Comparison of ENCODE assay signal across 9 cellular contexts in the genomic region with DNA sequence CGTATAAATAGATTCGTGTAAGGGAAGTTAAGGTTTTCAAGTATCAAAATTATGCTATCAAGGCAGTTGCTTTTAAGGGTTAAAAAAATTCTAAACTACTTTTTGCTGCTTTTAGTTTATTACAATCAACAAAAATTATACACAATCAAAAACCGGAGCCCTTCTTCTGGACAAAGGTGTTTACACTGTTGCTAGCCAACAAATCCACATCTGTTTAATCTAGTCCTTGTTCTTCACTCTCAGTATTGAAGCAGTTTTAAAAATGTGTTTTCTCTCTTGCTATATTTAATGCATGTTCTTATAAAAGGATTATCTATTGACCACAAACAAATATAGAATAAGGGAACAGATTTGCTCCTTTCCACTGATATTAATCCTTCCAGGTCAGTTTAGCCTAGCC. TPM values are rescaled to one million over a fixed set of nuclear protein-coding genes. Genes with fewer than 3 reads are reported as not detected.
DNase-seq lines count a peak whose midpoint lies in the region; ATAC-seq and TF ChIP-seq lines count a peak whose summit lies in the region.
"Had no signal": no experiment of that assay in that cellular context is flagged by ENCODE, and none has a peak within 500 bp of the region (broad histone marks: within the 10 kb centered on the region; RNA-seq: fewer than 3 reads in every experiment).

No MANE protein-coding gene starts in this region.

- no peak for ATAC-seq in activated CD4-positive, alpha-beta T cell treated with anti-CD3 and anti-CD28 coated beads for 36 hours
- no peak for ATAC-seq in thoracic aorta (ENCODE audit: insufficient number of reproducible peaks, low FRiP score, low read depth)
- no peak for ATAC-seq in GM18861 (IDR thresholded peaks at IDR 0.05; ENCODE audit: unreplicated experiment)

- peak overlapping the region; percentile 97; the same call in 1 of the 2 replicates for H3K9ac ChIP-seq in iPS-20b (ENCODE audit: low read depth, low read length)

- H3K9me3 ChIP-seq in iPS-20b (ENCODE audit: insufficient read depth, low read depth, low read length) (peaks cover 13% of the 10 kb centered on the region), thoracic aorta (peaks cover 6% of the 10 kb centered on the region)

- H3K4me1 ChIP-seq in iPS-20b (ENCODE audit: insufficient read depth, low read length) (peaks cover 22% of the 10 kb centered on the region), thoracic aorta (ENCODE audit: control insufficient read depth in 1 of 2, low read depth in 2 of 2) (peaks cover 37 to 49% of the 10 kb centered on the region in 2 donors)

- H3K27me3 ChIP-seq in iPS-20b (ENCODE audit: insufficient read depth, low read length) (no peaks in the 10 kb centered on the region), thoracic aorta (replicated peaks; ENCODE audit: insufficient read depth) (no peaks in the 10 kb centered on the region)

- H3K4me3 ChIP-seq in iPS-20b (ENCODE audit: low read length) = peak overlapping the region; percentile 96
- H3K4me3 ChIP-seq in thoracic aorta = peak overlapping the region; percentile 98

- peak overlapping the region; percentile 96 for H3K27ac Mint-ChIP-seq in activated CD4-positive, alpha-beta T cell treated with anti-CD3 and anti-CD28 coated beads for 36 hours
- H3K27ac Mint-ChIP-seq in activated CD4-positive, alpha-beta memory T cell treated with anti-CD3 and anti-CD28 coated beads, Interleukin-2, amount 10 ng/mL, durations not matched to agents 7 days and 5 days = no peak overlapping the region

- H3K36me3 ChIP-seq in iPS-20b (ENCODE audit: insufficient read depth, low read depth, low read length) = peaks cover 59% of the 10 kb centered on the region
- no peaks in the 10 kb centered on the region for H3K36me3 ChIP-seq in thoracic aorta

- H3K4me3 Mint-ChIP-seq in activated CD4-positive, alpha-beta T cell treated with anti-CD3 and anti-CD28 coated beads for 36 hours = peak overlapping the region; percentile 96
- H3K4me3 Mint-ChIP-seq in activated CD4-positive, alpha-beta memory T cell treated with anti-CD3 and anti-CD28 coated beads, Interleukin-2, amount 10 ng/mL, durations not matched to agents 7 days and 5 days = peak overlapping the region; percentile 94

- CTCF ChIA-PET in activated CD4-positive, alpha-beta T cell treated with anti-CD3 and anti-CD28 coated beads for 36 hours (lab: Charles Lee) = interaction anchor here (0.6 kb wide), 1 partner anchor 58 kb away, joined by 3 read pairs; no protein-coding TSS in a partner anchor
- CTCF ChIA-PET in activated CD4-positive, alpha-beta memory T cell treated with anti-CD3 and anti-CD28 coated beads, Interleukin-2, amount 10 ng/mL, durations not matched to agents 7 days and 5 days (lab: Charles Lee) = interaction anchor here (0.6 to 4.3 kb wide), 4 partner anchors 7 to 271 kb away, joined by 3 to 25 read pairs (median 4); no protein-coding TSS in a partner anchor

- no peak for DNase-seq in activated CD4-positive, alpha-beta T cell treated with anti-CD3 and anti-CD28 coated beads for 36 hours
- DNase-seq in activated CD4-positive, alpha-beta T cell treated with anti-CD3 and anti-CD28 coated beads, Interleukin-2, amount 50 U/mL, for 48 hours = no peak
- no peak for DNase-seq in activated CD4-positive, alpha-beta memory T cell treated with anti-CD3 and anti-CD28 coated beads, Interleukin-2, amount 10 ng/mL, durations not matched to agents 7 days and 5 days
- no peak for DNase-seq in thoracic aorta (ENCODE audit: low spot score)
- DNase-seq in NCI-H345 (lab: John Stamatoyannopoulos, UW) = no peak
- no peak for DNase-seq in epidermal melanocyte (ENCODE audit: insufficient read length, low spot score)
- DNase-seq: mesendoderm had no signal

- no peaks in the 10 kb centered on the region for H3K27me3 Mint-ChIP-seq in activated CD4-positive, alpha-beta T cell treated with anti-CD3 and anti-CD28 coated beads for 36 hours
- no peaks in the 10 kb centered on the region for H3K27me3 Mint-ChIP-seq in activated CD4-positive, alpha-beta memory T cell treated with anti-CD3 and anti-CD28 coated beads, Interleukin-2, amount 10 ng/mL, durations not matched to agents 7 days and 5 days

- peaks cover 62% of the 10 kb centered on the region for H3K4me1 Mint-ChIP-seq in activated CD4-positive, alpha-beta T cell treated with anti-CD3 and anti-CD28 coated beads for 36 hours
- peaks cover 63% of the 10 kb centered on the region for H3K4me1 Mint-ChIP-seq in activated CD4-positive, alpha-beta memory T cell treated with anti-CD3 and anti-CD28 coated beads, Interleukin-2, amount 10 ng/mL, durations not matched to agents 7 days and 5 days

- H3K9me3 Mint-ChIP-seq in activated CD4-positive, alpha-beta T cell treated with anti-CD3 and anti-CD28 coated beads for 36 hours (ENCODE audit: low read depth) = peaks cover 11% of the 10 kb centered on the region
- H3K9me3 Mint-ChIP-seq in activated CD4-positive, alpha-beta memory T cell treated with anti-CD3 and anti-CD28 coated beads, Interleukin-2, amount 10 ng/mL, durations not matched to agents 7 days and 5 days = peaks cover 6% of the 10 kb centered on the region

- H3K36me3 Mint-ChIP-seq in activated CD4-positive, alpha-beta T cell treated with anti-CD3 and anti-CD28 coated beads for 36 hours (ENCODE audit: low read depth) = peaks cover 74% of the 10 kb centered on the region
- H3K36me3 Mint-ChIP-seq in activated CD4-positive, alpha-beta memory T cell treated with anti-CD3 and anti-CD28 coated beads, Interleukin-2, amount 10 ng/mL, durations not matched to agents 7 days and 5 days (ENCODE audit: low read depth) = peaks cover 68% of the 10 kb centered on the region

- intact Hi-C loops in activated CD4-positive, alpha-beta T cell treated with anti-CD3 and anti-CD28 coated beads for 36 hours (cut with DNase I, micrococcal nuclease) = no loop called here

- POLR2A ChIA-PET in activated CD4-positive, alpha-beta T cell treated with anti-CD3 and anti-CD28 coated beads for 36 hours (lab: Charles Lee) = no interaction called here
- POLR2A ChIA-PET in activated CD4-positive, alpha-beta memory T cell treated with anti-CD3 and anti-CD28 coated beads, Interleukin-2, amount 10 ng/mL, durations not matched to agents 7 days and 5 days (lab: Charles Lee) = interaction anchor here (1.5 to 3.6 kb wide), 2 partner anchors 19 to 299 kb away, joined by 4 to 20 read pairs; partner anchors contain the start of genes AP3S1 and ATG12

- TF ChIP-seq CTCF in thoracic aorta (IDR thresholded peaks at IDR 0.05) = no peak

- H3K27ac ChIP-seq in iPS-20b (ENCODE audit: low read length) (no peak overlapping the region), thoracic aorta (peak overlapping the region in 1 of 2 donors; percentile 99)

RNA-seq across cellular contexts. Expression of gene FEM1C, which starts 2.5 kb away (rescaled TPM):
- total RNA-seq in activated CD4-positive, alpha-beta T cell treated with anti-CD3 and anti-CD28 coated beads for 36 hours = 10 to 100 TPM; 15.8 to 15.9 TPM
- total RNA-seq in activated CD4-positive, alpha-beta memory T cell treated with anti-CD3 and anti-CD28 coated beads, Interleukin-2, amount 10 ng/mL, durations not matched to agents 7 days and 5 days = 10 to 100 TPM; 16.8 to 17.0 TPM
- 10 to 100 TPM; 14.1 to 35.6 TPM for total RNA-seq in thoracic aorta
